In the genomic region with DNA sequence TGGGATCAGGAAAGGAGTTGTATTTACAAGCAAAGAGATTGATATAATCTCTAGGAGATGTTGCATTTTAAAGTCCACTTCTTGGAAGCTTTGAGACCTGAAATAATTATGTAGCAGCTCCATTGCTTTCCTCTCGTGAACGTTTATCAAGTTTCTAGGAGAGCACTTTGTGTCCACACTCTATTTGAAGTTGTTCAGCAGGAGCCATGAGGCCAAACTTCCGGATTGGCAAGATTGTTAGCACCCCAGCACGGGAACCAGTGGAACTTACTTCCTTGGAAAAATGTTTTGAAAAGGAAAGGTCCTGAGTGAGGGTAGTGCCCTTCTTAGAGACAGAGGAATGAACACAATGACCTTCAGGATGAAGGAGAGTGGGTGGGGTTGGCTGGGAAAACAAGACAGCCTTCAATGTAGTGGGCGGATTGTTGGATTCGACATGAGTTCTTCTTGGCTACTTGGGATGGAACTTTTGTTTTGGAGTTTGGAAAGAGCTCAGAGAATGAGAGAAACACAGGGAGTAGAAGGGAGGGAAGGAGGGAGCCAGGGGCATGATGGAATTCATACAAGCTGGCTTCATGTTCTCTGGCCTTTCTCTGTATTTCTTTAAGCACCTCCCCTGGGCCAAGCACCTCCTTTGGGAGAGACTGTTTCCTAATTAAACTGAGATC, we compare ENCODE assay signal across 18 cellular contexts. TPM values are rescaled to one million over a fixed set of nuclear protein-coding genes. Genes with fewer than 3 reads are reported as not detected.
A peak's percentile ranks its signal among the peaks of the same experiment; 100 is the strongest.
DNase-seq lines count a peak whose midpoint lies in the region; ATAC-seq and TF ChIP-seq lines count a peak whose summit lies in the region.
"Had no signal": no experiment of that assay in that cellular context is flagged by ENCODE, and none has a peak within 500 bp of the region (broad histone marks: within the 10 kb centered on the region; RNA-seq: fewer than 3 reads in every experiment).

No MANE protein-coding gene starts in this region.

- H3K36me3 ChIP-seq in PC-9 (ENCODE audit: low read depth) (no peaks in the 10 kb centered on the region), osteoblast (ENCODE audit: insufficient read depth, low read length) (no peaks in the 10 kb centered on the region), tibial nerve (no peaks in the 10 kb centered on the region)
- H3K36me3 ChIP-seq: SJSA1 had no signal

- no peak for TF ChIP-seq CTCF in PC-9 (conservative IDR thresholded peaks at IDR 0.05)
- no peak for TF ChIP-seq CTCF in osteoblast (IDR thresholded peaks at IDR 0.05; ENCODE audit: extremely low read depth, low read depth, low read length)
- TF ChIP-seq CTCF in tibial nerve (IDR thresholded peaks at IDR 0.05), result no peak

- H3K27me3 ChIP-seq in PC-9 (ENCODE audit: insufficient read depth, low read depth) (no peaks in the 10 kb centered on the region), osteoblast (ENCODE audit: insufficient read depth, low read length) (peaks cover 6% of the 10 kb centered on the region), tibial nerve (no peaks in the 10 kb centered on the region)
- H3K27me3 ChIP-seq: SJSA1 had no signal

- no peak for TF ChIP-seq POLR2A in tibial nerve (IDR thresholded peaks at IDR 0.05)

- intact Hi-C loops in PC-9 (cut with micrococcal nuclease; ENCODE audit: unreplicated experiment) (no loop called here), Right ventricle myocardium superior (cut with DNase I) (no loop called here)

- H3K79me2 ChIP-seq in PC-9 (ENCODE audit: low read depth) (no peaks in the 10 kb centered on the region), osteoblast (ENCODE audit: insufficient read depth, low read length) (no peaks in the 10 kb centered on the region)

- peak; percentile 93 for ATAC-seq in Right ventricle myocardium superior (ENCODE audit: poor library complexity)
- ATAC-seq: CD8-positive, alpha-beta T cell; esophagus mucosa had no signal

- no peak for DNase-seq in PC-9
- DNase-seq in Right ventricle myocardium superior, result peak; percentile 43
- DNase-seq in osteoblast (ENCODE audit: insufficient read length, low spot score, missing footprints), result no peak
- peak in 1 of 2 donors; percentile 43 for DNase-seq in tibial nerve (ENCODE audit: low spot score in 2 of 2)
- DNase-seq in ecto neural progenitor cell (ENCODE audit: low spot score), result no peak
- DNase-seq in ACHN, result no peak
- no peak for DNase-seq in NCI-H2029 (lab: John Stamatoyannopoulos, UW)
- DNase-seq: activated B cell treated with CpG ODN at 0.5 μM for 24 hours; activated CD4-positive, alpha-beta memory T cell treated with anti-CD3 and anti-CD28 coated beads, Interleukin-2, amount 10 ng/mL, durations not matched to agents 7 days and 5 days; amniotic stem cell; CD8-positive, alpha-beta T cell; DMS79 treated with DMSO at 0.1 percent for 48 hours; GOT3; NCI-H2171 treated with DMSO at 0.1 percent for 48 hours; T-helper 2 cell had no signal

- H3K4me3 ChIP-seq in PC-9, result no peak overlapping the region
- no peak overlapping the region for H3K4me3 ChIP-seq in osteoblast (ENCODE audit: insufficient read depth, low read length)
- H3K4me3 ChIP-seq in tibial nerve, result no peak overlapping the region
- H3K4me3 ChIP-seq: SJSA1 had no signal

- H2AFZ ChIP-seq in PC-9 (0 out of 2 replicates have a peak overlapping the region, but pooled peaks have one; percentile 60), osteoblast (ENCODE audit: low read length) (peak overlapping the region; percentile 43)

- CTCF ChIA-PET in PC-9 (lab: Charles Lee), result interaction anchor here (0.9 kb wide), 1 partner anchor 18 kb away, joined by 9 read pairs; no protein-coding TSS in a partner anchor

- H4K20me1 ChIP-seq in PC-9 (ENCODE audit: insufficient read depth), result no peaks in the 10 kb centered on the region
- H4K20me1 ChIP-seq in osteoblast (ENCODE audit: insufficient read depth, low read length), result no peaks in the 10 kb centered on the region

- H3K9me3 ChIP-seq in PC-9 (ENCODE audit: insufficient read depth, low read depth), result no peaks in the 10 kb centered on the region
- H3K9me3 ChIP-seq in osteoblast (ENCODE audit: low read depth, low read length), result no peaks in the 10 kb centered on the region
- no peaks in the 10 kb centered on the region for H3K9me3 ChIP-seq in tibial nerve
- H3K9me3 ChIP-seq: SJSA1 had no signal

- peak in 1 of 2 donors; percentile 67 for TF ChIP-seq EP300 in tibial nerve (IDR thresholded peaks at IDR 0.05)

- WGBS in tibial nerve, 2 donors, result 13 to 17% methylated on average over 6 of the region's 6 CpGs

- H3K4me2 ChIP-seq in PC-9 (no peak overlapping the region), osteoblast (ENCODE audit: insufficient read depth, low read length) (no peak overlapping the region)

- H3K4me1 ChIP-seq in PC-9 (replicated peaks; ENCODE audit: insufficient read depth) (peaks cover 23% of the 10 kb centered on the region), osteoblast (ENCODE audit: insufficient read depth, low read length) (peaks cover 6% of the 10 kb centered on the region), tibial nerve (peaks cover 0 to 21% (median 6%) of the 10 kb centered on the region in 4 donors)

- peaks cover 8% of the 10 kb centered on the region; the same call in 1 of the 2 replicates for H3F3A ChIP-seq in PC-9 (ENCODE audit: insufficient read depth, low read depth)

- POLR2A ChIA-PET in PC-9 (lab: Charles Lee; ENCODE audit: unreplicated experiment), result interaction anchor here (0.5 kb wide), 1 partner anchor 214 kb away, joined by 7 read pairs; no protein-coding TSS in a partner anchor

- in situ Hi-C loops in ACHN (cut with HindIII; ENCODE audit: low pct_ligation_motif_present, low pct_unique_long_range_greater_than_20kb, low sequenced_read_pairs), result no loop called here

- no peaks in the 10 kb centered on the region for H3K9me2 ChIP-seq in PC-9 (ENCODE audit: insufficient read depth)

- H3K27ac ChIP-seq in PC-9 (no peak overlapping the region), osteoblast (ENCODE audit: low read depth, low read length) (no peak overlapping the region), tibial nerve (peak overlapping the region in 3 of 4 donors; percentile 41 to 77 (median 46))
- H3K27ac ChIP-seq: SJSA1 had no signal

- no TSS peak for BruUV-seq in PC-9 (replicated peaks; lab: Mats Ljungman, UMichigan)

RNA-seq across cellular contexts. Expression of a gene that starts 23.8 kb away (rescaled TPM):
- not detected in 2 replicates for total RNA-seq in PC-9 (2021)
- 0.83 TPM for total RNA-seq in Right ventricle myocardium superior
- total RNA-seq in osteoblast, result not detected in 2 replicates
- not detected for total RNA-seq in tibial nerve
- total RNA-seq: activated B cell treated with CpG ODN at 0.5 μM for 24 hours; activated CD4-positive, alpha-beta memory T cell treated with anti-CD3 and anti-CD28 coated beads, Interleukin-2, amount 10 ng/mL, durations not matched to agents 7 days and 5 days; CD8-positive, alpha-beta T cell; esophagus mucosa; mononuclear cell; SJSA1 had no signal

RNA-seq across cellular contexts. Expression of a gene that starts 48.4 kb away (rescaled TPM):
- total RNA-seq in PC-9 (2021) (67.4 and 88.9 TPM in 2 replicates), Right ventricle myocardium superior (179 TPM), osteoblast (167 and 174 TPM in 2 replicates), tibial nerve (100 to 1,000 TPM; 226 to 383 (median 285) TPM)

Comparison
In these comparisons a context has a peak if more than half of its experiments do, and no peak if none do; other contexts are left out.
1. H3K27ac ChIP-seq: peak in tibial nerve (3 of 4); none in PC-9 (single experiment) and osteoblast (single experiment).